Comparison of ENCODE assay signal across 17 cellular contexts in the genomic region with DNA sequence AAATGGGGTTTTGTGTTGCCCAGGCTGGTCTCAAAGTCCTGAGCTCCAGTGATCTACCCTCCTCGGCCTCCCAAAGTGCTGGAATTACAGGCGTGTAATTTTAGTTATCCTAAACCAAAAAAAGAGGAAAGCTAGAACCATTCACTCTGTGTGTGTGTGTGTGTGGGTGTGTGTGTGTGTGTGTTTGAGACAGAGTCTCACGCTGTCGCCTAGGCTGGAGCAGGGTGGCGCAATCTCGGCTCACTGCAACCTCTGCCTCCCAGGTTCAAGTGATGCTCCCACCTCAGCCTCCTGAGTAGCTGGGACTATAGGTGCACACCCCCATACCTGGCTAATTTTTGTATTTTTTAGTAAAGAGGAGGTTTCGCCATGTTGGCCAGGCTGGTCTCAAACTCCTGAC.
"Had no signal": no experiment of that assay in that cellular context is flagged by ENCODE, and none has a peak within 500 bp of the region (broad histone marks: within the 10 kb centered on the region; RNA-seq: fewer than 3 reads in every experiment).

No MANE protein-coding gene starts in this region.

- H3K27ac Mint-ChIP-seq: effector memory CD8-positive, alpha-beta T cell; naive thymus-derived CD4-positive, alpha-beta T cell; nephron progenitor cell; stimulated activated memory B cell treated with anti-CD40 and anti-IgM and Interleukin-4, amounts not matched to agents 10 μg/mL and 1 μg/mL and 100 μg/mL, for 72 hours; stimulated activated naive CD8-positive, alpha-beta T cell treated with anti-CD3 and anti-CD28 coated beads, Interleukin-15, Interleukin-2, amounts not matched to agents 100 ng/mL and 50 ng/mL, for 24 hours had no signal

- H3K9me3 Mint-ChIP-seq: effector memory CD8-positive, alpha-beta T cell; naive thymus-derived CD4-positive, alpha-beta T cell; nephron progenitor cell; stimulated activated memory B cell treated with anti-CD40 and anti-IgM and Interleukin-4, amounts not matched to agents 10 μg/mL and 1 μg/mL and 100 μg/mL, for 72 hours; stimulated activated naive CD8-positive, alpha-beta T cell treated with anti-CD3 and anti-CD28 coated beads, Interleukin-15, Interleukin-2, amounts not matched to agents 100 ng/mL and 50 ng/mL, for 24 hours had no signal

- H3K36me3 ChIP-seq: spleen, upper lobe of left lung, vagina had no signal

- H3K4me3 ChIP-seq: spleen, tibial artery, upper lobe of left lung, vagina had no signal

- H3K27me3 Mint-ChIP-seq: effector memory CD8-positive, alpha-beta T cell; naive thymus-derived CD4-positive, alpha-beta T cell; stimulated activated memory B cell treated with anti-CD40 and anti-IgM and Interleukin-4, amounts not matched to agents 10 μg/mL and 1 μg/mL and 100 μg/mL, for 72 hours; stimulated activated naive CD8-positive, alpha-beta T cell treated with anti-CD3 and anti-CD28 coated beads, Interleukin-15, Interleukin-2, amounts not matched to agents 100 ng/mL and 50 ng/mL, for 24 hours had no signal

- H3K9me3 ChIP-seq: spleen, tibial artery, upper lobe of left lung, vagina had no signal

- ATAC-seq: effector memory CD8-positive, alpha-beta T cell; foreskin keratinocyte; naive thymus-derived CD4-positive, alpha-beta T cell; sciatic nerve; stimulated activated memory B cell treated with anti-CD40 and anti-IgM and Interleukin-4, amounts not matched to agents 10 μg/mL and 1 μg/mL and 100 μg/mL, for 72 hours had no signal

- DNase-seq: cortex of kidney; effector memory CD8-positive, alpha-beta T cell; foreskin keratinocyte; kidney glomerular epithelial cell; naive thymus-derived CD4-positive, alpha-beta T cell; nephron progenitor cell; posterior cingulate gyrus; spleen; stimulated activated CD4-positive, alpha-beta T cell treated with anti-CD3 and anti-CD28 coated beads, Interleukin-15, amount 100 ng/mL, for 24 hours; stimulated activated CD4-positive, alpha-beta T cell treated with anti-CD3 and anti-CD28 coated beads, Interleukin-1b, Interleukin-23, amount 100 ng/mL, for 48 hours; stimulated activated CD4-positive, alpha-beta T cell treated with anti-CD3 and anti-CD28 coated beads, Interleukin-4, amount 100 ng/mL, for 24 hours; tibial artery; upper lobe of left lung had no signal

- H3K4me1 Mint-ChIP-seq: naive thymus-derived CD4-positive, alpha-beta T cell; nephron progenitor cell; stimulated activated memory B cell treated with anti-CD40 and anti-IgM and Interleukin-4, amounts not matched to agents 10 μg/mL and 1 μg/mL and 100 μg/mL, for 72 hours had no signal

- H3K27ac ChIP-seq: foreskin keratinocyte, spleen, tibial artery, upper lobe of left lung, vagina had no signal

- H3K4me3 Mint-ChIP-seq: effector memory CD8-positive, alpha-beta T cell; naive thymus-derived CD4-positive, alpha-beta T cell; nephron progenitor cell; stimulated activated memory B cell treated with anti-CD40 and anti-IgM and Interleukin-4, amounts not matched to agents 10 μg/mL and 1 μg/mL and 100 μg/mL, for 72 hours; stimulated activated naive CD8-positive, alpha-beta T cell treated with anti-CD3 and anti-CD28 coated beads, Interleukin-15, Interleukin-2, amounts not matched to agents 100 ng/mL and 50 ng/mL, for 24 hours had no signal

- H3K27me3 ChIP-seq: foreskin keratinocyte, spleen, tibial artery, upper lobe of left lung, vagina had no signal

- H3K4me1 ChIP-seq: foreskin keratinocyte, spleen, tibial artery, upper lobe of left lung, vagina had no signal
